In genomic region chr10:31166606-31167005, GRCh38 we compare ENCODE assay signal across 23 cellular contexts.
"Had no signal": no experiment of that assay in that cellular context is flagged by ENCODE, and none has a peak within 500 bp of the region (broad histone marks: within the 10 kb centered on the region; RNA-seq: fewer than 3 reads in every experiment).

No MANE protein-coding gene starts in this region.

- FAIRE-seq: HTR-8/SVneo had no signal

- H3K36me3 ChIP-seq: SJSA1 had no signal

- H3K27ac ChIP-seq: HL-60, SJSA1, SK-N-MC had no signal

- DNase-seq: KBM-7, MV-4-11, NCI-H1048, NCI-H1105, NCI-H1417, NCI-H1436 treated with DMSO at 0.1 percent for 48 hours, NCI-H1694, NCI-H2029, NCI-H2081 treated with DMSO at 0.1 percent for 48 hours, NCI-H2171, NCI-H226, NCI-H446, NCI-H510A, NCI-H524 treated with DMSO at 0.1 percent for 48 hours, NCI-H69, NCI-H774, Right ventricle myocardium superior, SIG-M5 had no signal

- H3K4me3 ChIP-seq: SJSA1, SK-N-MC had no signal

- ATAC-seq: Panc1 had no signal

- H3K27me3 ChIP-seq: SJSA1 had no signal

- H3K4me1 ChIP-seq: SJSA1 had no signal
